Comparison of ENCODE assay signal across 1 cellular context in the genomic region with DNA sequence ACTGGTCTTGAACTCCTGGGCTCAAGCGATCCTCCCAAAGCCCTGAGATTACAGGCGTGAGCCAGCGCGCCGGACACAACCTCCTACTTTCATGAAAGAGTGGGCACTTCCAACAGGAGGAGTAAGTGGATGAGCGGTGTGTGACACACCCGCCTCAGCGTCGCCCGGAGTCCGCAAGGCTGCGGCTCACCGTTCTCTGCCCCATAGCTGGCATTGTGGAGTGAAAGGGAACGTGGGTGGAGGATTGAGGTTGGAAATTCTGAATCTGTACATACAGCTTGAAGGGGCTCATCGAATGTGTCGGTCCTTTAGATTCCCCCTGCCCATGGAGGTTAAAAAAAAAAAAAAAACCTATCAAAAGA.
TF ChIP-seq lines count a peak whose summit lies in the region.

No MANE protein-coding gene starts in this region.

TF ChIP-seq in endothelial cell of umbilical vein, 7 proteins besides CTCF, POLR2A, EP300 and RAD21 (continued from another document):
- TF ChIP-seq MYC (IDR thresholded peaks at IDR 0.05; ENCODE audit: low read depth, low read length), result no peak
- no peak for TF ChIP-seq JUN (IDR thresholded peaks at IDR 0.05; ENCODE audit: borderline replicate concordance, insufficient read depth, insufficient read length, low read depth)
- no peak for TF ChIP-seq GATA2 (IDR thresholded peaks at IDR 0.05; ENCODE audit: insufficient read depth, insufficient read length, low read depth, low read length)
- no peak for TF ChIP-seq EZH2 (IDR thresholded peaks at IDR 0.05; ENCODE audit: borderline replicate concordance, low read depth, low read length, severe bottlenecking)
- no peak for TF ChIP-seq FOS (IDR thresholded peaks at IDR 0.05; ENCODE audit: borderline replicate concordance, insufficient read depth, low read length)
